Comparison of ENCODE assay signal across 19 cellular contexts in genomic region chr16:81591538-81591870, GRCh38.
"Had no signal": no experiment of that assay in that cellular context is flagged by ENCODE, and none has a peak within 500 bp of the region (broad histone marks: within the 10 kb centered on the region; RNA-seq: fewer than 3 reads in every experiment).

No MANE protein-coding gene starts in this region.

- H3K27ac ChIP-seq: ascending aorta, heart right ventricle, thoracic aorta had no signal

- DNase-seq: activated CD4-positive, alpha-beta memory T cell treated with anti-CD3 and anti-CD28 coated beads, Interleukin-2, amount 10 ng/mL, durations not matched to agents 7 days and 5 days; activated CD4-positive, alpha-beta T cell treated with anti-CD3 and anti-CD28 coated beads for 48 hours; activated CD4-positive, CD25-positive, alpha-beta regulatory T cell; activated CD8-positive, alpha-beta memory T cell treated with anti-CD3 and anti-CD28 coated beads, Interleukin-2, amount 10 ng/mL, durations not matched to agents 7 days and 5 days; activated effector memory CD4-positive, alpha-beta T cell treated with Interleukin-2 at 50 U/mL for 16 hours; activated naive CD4-positive, alpha-beta T cell treated with anti-CD3 and anti-CD28 coated beads, Interleukin-2, amount 50 U/mL, for 16 hours; effector CD8-positive, alpha-beta T cell; esophagus squamous epithelium; heart right ventricle; mesendoderm; naive thymus-derived CD4-positive, alpha-beta T cell; stimulated activated CD4-positive, alpha-beta T cell treated with anti-CD3 and anti-CD28 coated beads, Interleukin-4, amount 100 ng/mL, for 1 hour; T-cell; T-helper 9 cell had no signal

- H3K4me3 Mint-ChIP-seq: activated CD4-positive, alpha-beta memory T cell treated with anti-CD3 and anti-CD28 coated beads, Interleukin-2, amount 10 ng/mL, durations not matched to agents 7 days and 5 days; activated CD8-positive, alpha-beta memory T cell treated with anti-CD3 and anti-CD28 coated beads, Interleukin-2, amount 10 ng/mL, durations not matched to agents 7 days and 5 days; dendritic cell treated with granulocyte-macrophage colony-stimulating factor and Interleukin-4, amounts not matched to agents 40 ng/mL and 50 ng/mL, for 4 days; naive thymus-derived CD4-positive, alpha-beta T cell; T-cell had no signal

- FAIRE-seq: bronchial epithelial cell had no signal

- ATAC-seq: activated CD8-positive, alpha-beta memory T cell treated with anti-CD3 and anti-CD28 coated beads, Interleukin-2, amount 10 ng/mL, durations not matched to agents 7 days and 5 days; naive thymus-derived CD4-positive, alpha-beta T cell; SK-N-SH treated with all-trans-retinoic acid at 6 μM for 48 hours; T-cell had no signal

- H3K4me1 ChIP-seq: ascending aorta had no signal

- H3K27me3 Mint-ChIP-seq: activated CD4-positive, alpha-beta memory T cell treated with anti-CD3 and anti-CD28 coated beads, Interleukin-2, amount 10 ng/mL, durations not matched to agents 7 days and 5 days; activated CD8-positive, alpha-beta memory T cell treated with anti-CD3 and anti-CD28 coated beads, Interleukin-2, amount 10 ng/mL, durations not matched to agents 7 days and 5 days; dendritic cell treated with granulocyte-macrophage colony-stimulating factor and Interleukin-4, amounts not matched to agents 40 ng/mL and 50 ng/mL, for 4 days; naive thymus-derived CD4-positive, alpha-beta T cell; T-cell had no signal

- H3K36me3 ChIP-seq: ascending aorta, thoracic aorta had no signal

- H3K27ac Mint-ChIP-seq: activated CD4-positive, alpha-beta memory T cell treated with anti-CD3 and anti-CD28 coated beads, Interleukin-2, amount 10 ng/mL, durations not matched to agents 7 days and 5 days; activated CD8-positive, alpha-beta memory T cell treated with anti-CD3 and anti-CD28 coated beads, Interleukin-2, amount 10 ng/mL, durations not matched to agents 7 days and 5 days; dendritic cell treated with granulocyte-macrophage colony-stimulating factor and Interleukin-4, amounts not matched to agents 40 ng/mL and 50 ng/mL, for 4 days had no signal

- H3K9me3 Mint-ChIP-seq: activated CD4-positive, alpha-beta memory T cell treated with anti-CD3 and anti-CD28 coated beads, Interleukin-2, amount 10 ng/mL, durations not matched to agents 7 days and 5 days; dendritic cell treated with granulocyte-macrophage colony-stimulating factor and Interleukin-4, amounts not matched to agents 40 ng/mL and 50 ng/mL, for 4 days; naive thymus-derived CD4-positive, alpha-beta T cell; T-cell had no signal

- H3K4me3 ChIP-seq: ascending aorta, esophagus squamous epithelium, heart right ventricle, thoracic aorta had no signal

- H3K9me3 ChIP-seq: ascending aorta, esophagus squamous epithelium, heart right ventricle, thoracic aorta had no signal

- H3K27me3 ChIP-seq: ascending aorta, esophagus squamous epithelium, heart right ventricle had no signal
